ENCODE assay signal across 27 cellular contexts in the genomic region with DNA sequence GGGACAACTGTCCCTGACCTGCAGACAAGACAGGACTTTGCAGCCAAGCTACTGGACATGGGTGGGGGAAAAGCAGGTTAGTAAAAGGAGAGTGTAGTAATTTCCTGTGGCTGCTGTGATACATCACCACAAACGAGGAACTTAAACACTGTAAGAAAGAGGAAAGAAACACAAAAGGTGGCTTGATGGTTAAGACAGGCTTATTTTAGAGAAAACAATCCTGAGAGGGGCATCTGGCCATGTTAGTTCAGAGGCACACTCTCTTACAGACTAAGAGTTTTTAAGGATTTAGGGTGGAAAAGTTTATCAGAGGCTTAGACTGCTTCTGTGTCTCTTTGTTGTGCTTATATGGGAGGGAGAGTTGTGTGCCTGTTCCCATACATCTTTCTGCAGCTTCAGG.
"Had no signal": no experiment of that assay in that cellular context is flagged by ENCODE, and none has a peak within 500 bp of the region (broad histone marks: within the 10 kb centered on the region; RNA-seq: fewer than 3 reads in every experiment).

No MANE protein-coding gene starts in this region.

- H3K36me3 ChIP-seq: esophagus squamous epithelium, gastrocnemius medialis, heart right ventricle, left lung, lower lobe of right lung had no signal

- H3K9me3 ChIP-seq: esophagus squamous epithelium, gastrocnemius medialis, lower lobe of right lung had no signal

- DNase-seq: dermis blood vessel endothelial cell; dorsolateral prefrontal cortex; effector CD4-positive, alpha-beta T cell; effector memory CD4-positive, alpha-beta T cell; erythroblast; esophagus squamous epithelium; foreskin fibroblast; foreskin melanocyte; gastrocnemius medialis; glutamatergic neuron; heart right ventricle; hippocampal formation; left cardiac atrium; left lung; left ventricle myocardium superior; lower lobe of right lung; mesenchymal stem cell; mucosa of descending colon; naive B cell; naive thymus-derived CD8-positive, alpha-beta T cell had no signal

- H3K27me3 Mint-ChIP-seq: naive thymus-derived CD8-positive, alpha-beta T cell had no signal

- H3K4me3 Mint-ChIP-seq: mesothelial cell of epicardium; naive B cell; naive thymus-derived CD8-positive, alpha-beta T cell had no signal

- H3K27ac ChIP-seq: coronary artery, dorsolateral prefrontal cortex, epithelial cell of prostate, esophagus squamous epithelium, gastrocnemius medialis, heart right ventricle, left lung, lower lobe of right lung had no signal

- H3K27me3 ChIP-seq: esophagus squamous epithelium, gastrocnemius medialis, left lung had no signal

- ATAC-seq: esophagus mucosa; gastrocnemius medialis; heart right ventricle; left cardiac atrium; left lung; left ventricle myocardium superior; lower lobe of right lung; mucosa of descending colon; naive thymus-derived CD8-positive, alpha-beta T cell had no signal

- H3K36me3 Mint-ChIP-seq: naive B cell; naive thymus-derived CD8-positive, alpha-beta T cell had no signal

- H3K4me1 ChIP-seq: esophagus squamous epithelium, gastrocnemius medialis, heart right ventricle, left lung, lower lobe of right lung had no signal

- H3K27ac Mint-ChIP-seq: mesothelial cell of epicardium; naive B cell; naive thymus-derived CD8-positive, alpha-beta T cell had no signal

- FAIRE-seq: endometrium, islet of Langerhans, keratinocyte had no signal

- H3K4me1 Mint-ChIP-seq: naive B cell; naive thymus-derived CD8-positive, alpha-beta T cell had no signal

- H3K4me3 ChIP-seq: coronary artery, dorsolateral prefrontal cortex, esophagus squamous epithelium, gastrocnemius medialis, heart right ventricle, left lung, lower lobe of right lung, mucosa of descending colon had no signal
